ENCODE assay signal across 23 cellular contexts in genomic region chr2:86309966-86310365, GRCh38. TPM values are rescaled to one million over a fixed set of nuclear protein-coding genes. Genes with fewer than 3 reads are reported as not detected.
"Had no signal": no experiment of that assay in that cellular context is flagged by ENCODE, and none has a peak within 500 bp of the region (broad histone marks: within the 10 kb centered on the region; RNA-seq: fewer than 3 reads in every experiment).

No MANE protein-coding gene starts in this region.

- H3K4me1 ChIP-seq: left lung, upper lobe of left lung had no signal

- H3K9me3 ChIP-seq: gastrocnemius medialis, heart left ventricle, left lung, right atrium auricular region, thoracic aorta, upper lobe of left lung had no signal

- H3K9me3 Mint-ChIP-seq: activated CD4-positive, alpha-beta memory T cell treated with anti-CD3 and anti-CD28 coated beads for 36 hours; activated naive CD8-positive, alpha-beta T cell treated with anti-CD3 and anti-CD28 coated beads for 36 hours; activated T-helper 17 cell treated with anti-CD3 and anti-CD28 coated beads, Interleukin-2, amount 50 U/mL, for 72 hours; naive B cell; neural crest cell; T-helper 1 cell treated with Interleukin-12 subunit alpha and Interleukin-12 subunit beta and Interleukin-4 antibody, amounts not matched to agents 30 μg/mL and 1 μg/mL, for 36 hours had no signal

- H3K36me3 ChIP-seq: gastrocnemius medialis, heart left ventricle, left lung, right atrium auricular region, thoracic aorta, upper lobe of left lung had no signal

- DNase-seq: activated CD4-positive, alpha-beta memory T cell treated with anti-CD3 and anti-CD28 coated beads for 36 hours; activated CD4-positive, alpha-beta T cell treated with anti-CD3 and anti-CD28 coated beads for 36 hours; activated naive CD4-positive, alpha-beta T cell; activated naive CD8-positive, alpha-beta T cell treated with anti-CD3 and anti-CD28 coated beads for 36 hours; amniotic stem cell; central memory CD4-positive, alpha-beta T cell; dorsolateral prefrontal cortex; gastrocnemius medialis; heart left ventricle; left lung; mammary epithelial cell; naive B cell; stimulated activated CD4-positive, alpha-beta T cell treated with anti-CD3 and anti-CD28 coated beads, Interleukin-4, amount 100 ng/mL, for 1 hour; upper lobe of left lung had no signal

- H3K4me2 ChIP-seq: smooth muscle cell had no signal

- H3K4me1 Mint-ChIP-seq: activated CD4-positive, alpha-beta T cell treated with anti-CD3 and anti-CD28 coated beads for 36 hours; activated naive CD8-positive, alpha-beta T cell treated with anti-CD3 and anti-CD28 coated beads for 36 hours; activated T-helper 17 cell treated with anti-CD3 and anti-CD28 coated beads, Interleukin-2, amount 50 U/mL, for 72 hours; naive B cell; neural crest cell had no signal

- H3K27me3 Mint-ChIP-seq: activated CD4-positive, alpha-beta memory T cell treated with anti-CD3 and anti-CD28 coated beads for 36 hours had no signal

- H3K27ac ChIP-seq: dorsolateral prefrontal cortex, left lung, thoracic aorta, upper lobe of left lung, VCaP had no signal

- H3K36me3 Mint-ChIP-seq: activated CD4-positive, alpha-beta memory T cell treated with anti-CD3 and anti-CD28 coated beads for 36 hours; activated naive CD8-positive, alpha-beta T cell treated with anti-CD3 and anti-CD28 coated beads for 36 hours; naive B cell had no signal

- FAIRE-seq: colon had no signal

- H3K4me3 Mint-ChIP-seq: activated CD4-positive, alpha-beta memory T cell treated with anti-CD3 and anti-CD28 coated beads for 36 hours; activated CD4-positive, alpha-beta T cell treated with anti-CD3 and anti-CD28 coated beads for 36 hours; activated naive CD8-positive, alpha-beta T cell treated with anti-CD3 and anti-CD28 coated beads for 36 hours; activated T-helper 17 cell treated with anti-CD3 and anti-CD28 coated beads, Interleukin-2, amount 50 U/mL, for 72 hours; naive B cell; neural crest cell; T-helper 1 cell treated with Interleukin-12 subunit alpha and Interleukin-12 subunit beta and Interleukin-4 antibody, amounts not matched to agents 30 μg/mL and 1 μg/mL, for 36 hours had no signal

- H3K27me3 ChIP-seq: dorsolateral prefrontal cortex, gastrocnemius medialis, heart left ventricle, left lung, right atrium auricular region, upper lobe of left lung had no signal

- H3K4me3 ChIP-seq: dorsolateral prefrontal cortex, gastrocnemius medialis, heart left ventricle, left lung, right atrium auricular region, smooth muscle cell, thoracic aorta, upper lobe of left lung had no signal

- ATAC-seq: activated CD4-positive, alpha-beta T cell treated with anti-CD3 and anti-CD28 coated beads for 36 hours; activated T-helper 17 cell treated with anti-CD3 and anti-CD28 coated beads, Interleukin-2, amount 50 U/mL, for 72 hours; left lung had no signal

- H3K27ac Mint-ChIP-seq: activated CD4-positive, alpha-beta memory T cell treated with anti-CD3 and anti-CD28 coated beads for 36 hours; activated CD4-positive, alpha-beta T cell treated with anti-CD3 and anti-CD28 coated beads for 36 hours; activated naive CD8-positive, alpha-beta T cell treated with anti-CD3 and anti-CD28 coated beads for 36 hours; activated T-helper 17 cell treated with anti-CD3 and anti-CD28 coated beads, Interleukin-2, amount 50 U/mL, for 72 hours; progenitor cell of endocrine pancreas; T-helper 1 cell treated with Interleukin-12 subunit alpha and Interleukin-12 subunit beta and Interleukin-4 antibody, amounts not matched to agents 30 μg/mL and 1 μg/mL, for 36 hours had no signal

RNA-seq across cellular contexts. Expression of gene REEP1, which starts 27.5 kb away (rescaled TPM):
- total RNA-seq: smooth muscle cell had no signal
- polyA plus RNA-seq: smooth muscle cell had no signal
